Comparison of ENCODE assay signal across 16 cellular contexts in the genomic region with DNA sequence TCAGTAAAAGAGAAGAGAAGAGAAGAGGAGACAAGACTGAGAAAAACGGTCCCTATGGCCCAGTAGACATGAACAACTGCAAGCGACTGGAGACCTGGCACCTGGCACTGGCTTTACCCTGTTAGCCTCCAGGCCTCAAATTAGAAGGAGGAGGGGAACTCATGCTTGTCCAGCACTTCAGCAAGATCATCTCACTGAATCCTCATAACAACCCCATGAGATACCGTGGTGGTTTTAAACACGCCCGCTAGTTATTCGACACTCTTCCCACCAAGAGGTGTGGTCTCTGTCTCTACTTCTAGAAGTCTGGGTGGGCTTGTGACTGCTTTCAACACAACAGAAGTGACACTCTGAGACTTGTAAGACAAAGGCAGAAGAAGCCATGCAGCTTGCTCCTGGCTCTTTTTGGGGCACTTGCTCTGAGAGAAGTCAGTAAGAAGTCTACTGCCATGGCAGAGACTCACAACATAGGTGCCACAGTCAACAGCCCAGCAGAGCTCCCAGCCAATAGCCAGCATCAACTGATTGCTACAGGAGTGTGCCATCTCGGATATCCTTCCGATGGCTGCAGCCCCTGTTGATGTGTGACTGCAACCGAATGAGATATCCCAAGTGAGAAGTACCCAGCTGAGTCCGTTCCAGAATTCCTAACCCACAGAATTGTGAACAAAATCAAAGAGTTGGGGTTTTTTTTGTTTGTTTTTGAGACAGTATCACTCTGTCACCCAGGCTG. TPM values are rescaled to one million over a fixed set of nuclear protein-coding genes. Genes with fewer than 3 reads are reported as not detected.
A peak's percentile ranks its signal among the peaks of the same experiment; 100 is the strongest.
DNase-seq lines count a peak whose midpoint lies in the region; ATAC-seq and TF ChIP-seq lines count a peak whose summit lies in the region.
"Had no signal": no experiment of that assay in that cellular context is flagged by ENCODE, and none has a peak within 500 bp of the region (broad histone marks: within the 10 kb centered on the region; RNA-seq: fewer than 3 reads in every experiment).

No MANE protein-coding gene starts in this region.

- 70 to 79% (median 78%) methylated on average over 7 to 10 of the region's 10 CpGs for WGBS in heart left ventricle, 4 donors
- WGBS in gastroesophageal sphincter (ENCODE audit: low coverage in 1 of 2), 2 donors = 95 to 100% methylated on average over 3 to 8 of the region's 10 CpGs

- no peak for DNase-seq in heart left ventricle
- no peak for DNase-seq in cardiac septum (ENCODE audit: low spot score)
- no peak for DNase-seq in colonic mucosa
- no peak for DNase-seq in MV-4-11 (lab: John Stamatoyannopoulos, UW)
- no peak for DNase-seq in T-helper 9 cell
- DNase-seq: activated CD4-positive, alpha-beta memory T cell treated with anti-CD3 and anti-CD28 coated beads, Interleukin-2, amount 10 ng/mL, durations not matched to agents 7 days and 5 days; activated T-cell treated with anti-CD3 and anti-CD28 coated beads, Interleukin-2, amount 50 U/mL, for 4 hours; DMS53; H7; KBM-7; NCI-H2171 treated with DMSO at 0.1 percent for 48 hours; WERI-Rb-1 had no signal

- H3K4me1 ChIP-seq in heart left ventricle (peaks cover 0 to 17% (median 0%) of the 10 kb centered on the region in 12 donors), gastroesophageal sphincter (peaks cover 0 to 16% (median 0%) of the 10 kb centered on the region in 3 donors), rectal smooth muscle tissue (ENCODE audit: control insufficient read depth, insufficient read depth, low read length) (no peaks in the 10 kb centered on the region), colonic mucosa (no peaks in the 10 kb centered on the region)

- no peak overlapping the region for H3K4me3 ChIP-seq in heart left ventricle
- no peak overlapping the region for H3K4me3 ChIP-seq in gastroesophageal sphincter
- H3K4me3 ChIP-seq in rectal smooth muscle tissue (ENCODE audit: low read length) = no peak overlapping the region
- no peak overlapping the region for H3K4me3 ChIP-seq in colonic mucosa
- H3K4me3 ChIP-seq: skin epidermis had no signal

- no peaks in the 10 kb centered on the region for H3K36me3 ChIP-seq in heart left ventricle
- no peaks in the 10 kb centered on the region for H3K36me3 ChIP-seq in gastroesophageal sphincter
- H3K36me3 ChIP-seq in rectal smooth muscle tissue (ENCODE audit: control insufficient read depth, insufficient read depth, low read length) = no peaks in the 10 kb centered on the region
- no peaks in the 10 kb centered on the region for H3K36me3 ChIP-seq in colonic mucosa

- H3K27ac ChIP-seq in heart left ventricle (peak overlapping the region; percentile 12 to 90 (median 64)), gastroesophageal sphincter (peak overlapping the region in 3 of 4 donors; percentile 73 to 76 (median 74)), rectal smooth muscle tissue (ENCODE audit: low read depth, low read length) (peak overlapping the region; percentile 70), colonic mucosa (no peak overlapping the region)
- H3K27ac ChIP-seq: WERI-Rb-1 had no signal

- no peak for TF ChIP-seq EP300 in gastroesophageal sphincter (IDR thresholded peaks at IDR 0.05)

- TF ChIP-seq POLR2A in heart left ventricle (IDR thresholded peaks at IDR 0.05) = no peak
- TF ChIP-seq POLR2A in gastroesophageal sphincter (IDR thresholded peaks at IDR 0.05) = no peak

- H3K9me3 ChIP-seq in heart left ventricle (no peaks in the 10 kb centered on the region), gastroesophageal sphincter (no peaks in the 10 kb centered on the region), colonic mucosa (no peaks in the 10 kb centered on the region)

- intact Hi-C loops in heart left ventricle (cut with DNase I) = no loop called here
- intact Hi-C loops in cardiac septum (cut with DNase I) = no loop called here
- intact Hi-C loops in colonic mucosa (cut with DNase I) = no loop called here

- ATAC-seq in heart left ventricle = peak; percentile 40 to 64 (median 50)
- ATAC-seq in gastroesophageal sphincter = no peak
- no peak for ATAC-seq in HG02884 (IDR thresholded peaks at IDR 0.05; ENCODE audit: unreplicated experiment)
- ATAC-seq: activated T-cell treated with anti-CD3 and anti-CD28 coated beads, Interleukin-2, amount 50 U/mL, for 4 hours had no signal

- TF ChIP-seq CTCF in heart left ventricle (IDR thresholded peaks at IDR 0.05) (no peak), gastroesophageal sphincter (IDR thresholded peaks at IDR 0.05) (no peak), colonic mucosa (IDR thresholded peaks at IDR 0.05) (no peak)

- H3K9ac ChIP-seq in rectal smooth muscle tissue (ENCODE audit: low read length) (no peak overlapping the region), colonic mucosa (ENCODE audit: low read depth in 2 of 2, low read length in 2 of 2) (no peak overlapping the region)

- H3K27me3 ChIP-seq in heart left ventricle = peaks cover 0 to 3% (median 0%) of the 10 kb centered on the region in 9 donors
- H3K27me3 ChIP-seq in gastroesophageal sphincter = no peaks in the 10 kb centered on the region
- no peaks in the 10 kb centered on the region for H3K27me3 ChIP-seq in rectal smooth muscle tissue (ENCODE audit: control insufficient read depth, insufficient read depth, low read length)
- H3K27me3 ChIP-seq in colonic mucosa = no peaks in the 10 kb centered on the region

RNA-seq across cellular contexts. Expression of gene BCOR, which starts 34.1 kb away (rescaled TPM):
- total RNA-seq in heart left ventricle (10 to 100 TPM; 11.3 to 40.1 (median 19.5) TPM), cardiac septum (24.2 TPM), gastroesophageal sphincter (10 to 100 TPM; 18.4 to 27.4 (median 21.4) TPM), colonic mucosa (10 to 100 TPM; 18.3 to 21.3 TPM)
- polyA plus RNA-seq in heart left ventricle = 10 to 100 TPM in 1 of 2 donors, 1 to 10 TPM in 1; 6.7 to 15.5 TPM

Comparison
In these comparisons a context has a peak if more than half of its experiments do, and no peak if none do; other contexts are left out.
1. ATAC-seq: peak in heart left ventricle (4 of 4); none in gastroesophageal sphincter (single experiment) and HG02884 (single experiment).